39 cellular contexts compared by ENCODE assay signal in the genomic region with DNA sequence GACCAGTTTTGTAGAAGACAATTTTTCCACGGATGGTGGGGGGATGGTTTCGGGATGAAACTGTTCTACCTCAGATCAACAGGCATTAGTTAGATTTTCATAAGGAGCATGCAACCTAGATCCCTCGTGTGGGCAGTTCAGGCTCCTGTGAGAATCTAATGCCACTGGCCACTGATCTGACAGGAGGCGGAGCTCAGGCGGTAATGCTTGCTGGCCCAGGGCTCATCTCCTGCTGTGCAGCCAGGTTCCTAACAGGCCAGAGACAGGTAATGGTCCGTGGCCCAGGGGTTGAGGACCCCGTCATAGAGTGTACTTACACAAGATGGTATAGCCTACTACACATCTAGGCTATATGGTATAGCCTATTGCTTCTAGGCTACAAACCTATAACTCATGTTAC. TPM values are rescaled to one million over a fixed set of nuclear protein-coding genes. Genes with fewer than 3 reads are reported as not detected.
"Had no signal": no experiment of that assay in that cellular context is flagged by ENCODE, and none has a peak within 500 bp of the region (broad histone marks: within the 10 kb centered on the region; RNA-seq: fewer than 3 reads in every experiment).

No MANE protein-coding gene starts in this region.

- H3K4me1 ChIP-seq: adrenal gland, body of pancreas, breast epithelium had no signal

- H3K4me3 ChIP-seq: adrenal gland, body of pancreas, breast epithelium had no signal

- H3K9me3 ChIP-seq: adrenal gland, body of pancreas, breast epithelium had no signal

- H3K36me3 Mint-ChIP-seq: activated CD8-positive, alpha-beta memory T cell treated with anti-CD3 and anti-CD28 coated beads, Interleukin-2, amount 10 ng/mL, durations not matched to agents 7 days and 5 days; activated naive CD4-positive, alpha-beta T cell treated with anti-CD3 and anti-CD28 coated beads, Interleukin-2, amount 50 U/mL, for 72 hours; activated naive CD8-positive, alpha-beta T cell treated with anti-CD3 and anti-CD28 coated beads for 36 hours had no signal

- DNase-seq: activated CD4-positive, alpha-beta memory T cell treated with anti-CD3 and anti-CD28 coated beads, Interleukin-2, amount 10 ng/mL, durations not matched to agents 7 days and 5 days; activated CD4-positive, alpha-beta T cell treated with anti-CD3 and anti-CD28 coated beads for 1 hour; activated CD4-positive, alpha-beta T cell treated with anti-CD3 and anti-CD28 coated beads for 4 hours; activated CD4-positive, alpha-beta T cell treated with anti-CD3 and anti-CD28 coated beads, Interleukin-2, amount 10 ng/mL, durations not matched to agents 7 days and 5 days; activated CD4-positive, alpha-beta T cell treated with anti-CD3 and anti-CD28 coated beads, Interleukin-2, amount 50 U/mL, for 48 hours; activated CD4-positive, CD25-positive, alpha-beta regulatory T cell; activated CD8-positive, alpha-beta memory T cell treated with anti-CD3 and anti-CD28 coated beads for 24 hours; activated CD8-positive, alpha-beta memory T cell treated with anti-CD3 and anti-CD28 coated beads, Interleukin-2, amount 10 ng/mL, durations not matched to agents 7 days and 5 days; activated CD8-positive, alpha-beta memory T cell treated with anti-CD3 and anti-CD28 coated beads, Interleukin-2, amount 50 U/mL, for 48 hours; activated CD8-positive, alpha-beta T cell treated with anti-CD3 and anti-CD28 coated beads, Interleukin-2, amount 10 ng/mL, durations not matched to agents 7 days and 5 days; activated effector memory CD4-positive, alpha-beta T cell treated with anti-CD3 and anti-CD28 coated beads, Interleukin-2, amount 50 U/mL, for 16 hours; activated gamma-delta T cell treated with Interleukin-2 at 50 U/mL for 16 hours; activated naive CD4-positive, alpha-beta T cell; activated naive CD4-positive, alpha-beta T cell treated with anti-CD3 and anti-CD28 coated beads for 36 hours; activated naive CD4-positive, alpha-beta T cell treated with anti-CD3 and anti-CD28 coated beads, Interleukin-2, amount 50 U/mL, for 16 hours; activated naive CD8-positive, alpha-beta T cell treated with anti-CD3 and anti-CD28 coated beads for 36 hours; activated T-cell treated with anti-CD3 and anti-CD28 coated beads, Interleukin-2, amount 50 U/mL, for 24 hours; activated T-cell treated with anti-CD3 and anti-CD28 coated beads, Interleukin-2, amount 50 U/mL, for 48 hours; adrenal gland; amniotic stem cell; aorta; body of pancreas; brain microvascular endothelial cell; central memory CD4-positive, alpha-beta T cell; T-helper 1 cell; T-helper 2 cell; T-helper 9 cell had no signal

- H3K36me3 ChIP-seq: adrenal gland, brain microvascular endothelial cell, breast epithelium had no signal

- H3K27ac ChIP-seq: adrenal gland, body of pancreas, brain microvascular endothelial cell, breast epithelium, VCaP had no signal

- H3K4me3 Mint-ChIP-seq: activated CD4-positive, alpha-beta memory T cell treated with anti-CD3 and anti-CD28 coated beads, Interleukin-2, amount 10 ng/mL, durations not matched to agents 7 days and 5 days; activated CD4-positive, alpha-beta T cell treated with anti-CD3 and anti-CD28 coated beads, Interleukin-2, amount 10 ng/mL, durations not matched to agents 7 days and 5 days; activated CD8-positive, alpha-beta memory T cell treated with anti-CD3 and anti-CD28 coated beads, Interleukin-2, amount 10 ng/mL, durations not matched to agents 7 days and 5 days; activated CD8-positive, alpha-beta T cell treated with anti-CD3 and anti-CD28 coated beads, Interleukin-2, amount 10 ng/mL, durations not matched to agents 7 days and 5 days; activated naive CD4-positive, alpha-beta T cell treated with anti-CD3 and anti-CD28 coated beads for 36 hours; activated naive CD8-positive, alpha-beta T cell treated with anti-CD3 and anti-CD28 coated beads for 36 hours; activated T-cell treated with anti-CD3 and anti-CD28 coated beads, Interleukin-2, amount 50 U/mL, for 24 hours; T-helper 1 cell treated with Interleukin-12 subunit alpha and Interleukin-12 subunit beta and Interleukin-4 antibody, amounts not matched to agents 30 μg/mL and 1 μg/mL, for 36 hours; T-helper 2 cell treated with Interferon-gamma antibody and Interleukin-4, amounts not matched to agents 5 μg/mL and 100 μg/mL, for 36 hours had no signal

- H3K9me3 Mint-ChIP-seq: activated CD4-positive, alpha-beta memory T cell treated with anti-CD3 and anti-CD28 coated beads, Interleukin-2, amount 10 ng/mL, durations not matched to agents 7 days and 5 days; activated CD4-positive, alpha-beta T cell treated with anti-CD3 and anti-CD28 coated beads, Interleukin-2, amount 10 ng/mL, durations not matched to agents 7 days and 5 days; activated naive CD4-positive, alpha-beta T cell treated with anti-CD3 and anti-CD28 coated beads for 36 hours; activated naive CD4-positive, alpha-beta T cell treated with anti-CD3 and anti-CD28 coated beads, Interleukin-2, amount 50 U/mL, for 72 hours; activated T-cell treated with anti-CD3 and anti-CD28 coated beads, Interleukin-2, amount 50 U/mL, for 24 hours; activated T-helper 2 cell treated with anti-CD3 and anti-CD28 coated beads, Interferon-gamma antibody, Interleukin-2, Interleukin-4, amounts not matched to agents 10 μg/mL and 5 μg/mL and 100 μg/mL, durations not matched to agents 14 hours and 24 hours and 36 hours; T-helper 1 cell treated with Interleukin-12 subunit alpha and Interleukin-12 subunit beta and Interleukin-4 antibody, amounts not matched to agents 30 μg/mL and 1 μg/mL, for 36 hours; T-helper 2 cell treated with Interferon-gamma antibody and Interleukin-4, amounts not matched to agents 5 μg/mL and 100 μg/mL, for 36 hours had no signal

- FAIRE-seq: colon, TTC549 had no signal

- H3K27ac Mint-ChIP-seq: activated CD4-positive, alpha-beta memory T cell treated with anti-CD3 and anti-CD28 coated beads, Interleukin-2, amount 10 ng/mL, durations not matched to agents 7 days and 5 days; activated CD4-positive, alpha-beta T cell treated with anti-CD3 and anti-CD28 coated beads, Interleukin-2, amount 10 ng/mL, durations not matched to agents 7 days and 5 days; activated CD8-positive, alpha-beta memory T cell treated with anti-CD3 and anti-CD28 coated beads, Interleukin-2, amount 10 ng/mL, durations not matched to agents 7 days and 5 days; activated CD8-positive, alpha-beta T cell treated with anti-CD3 and anti-CD28 coated beads, Interleukin-2, amount 10 ng/mL, durations not matched to agents 7 days and 5 days; activated naive CD4-positive, alpha-beta T cell treated with anti-CD3 and anti-CD28 coated beads for 36 hours; activated naive CD4-positive, alpha-beta T cell treated with anti-CD3 and anti-CD28 coated beads, Interleukin-2, amount 50 U/mL, for 72 hours; activated naive CD8-positive, alpha-beta T cell treated with anti-CD3 and anti-CD28 coated beads for 36 hours; activated T-cell treated with anti-CD3 and anti-CD28 coated beads, Interleukin-2, amount 50 U/mL, for 24 hours; activated T-helper 2 cell treated with anti-CD3 and anti-CD28 coated beads, Interferon-gamma antibody, Interleukin-2, Interleukin-4, amounts not matched to agents 10 μg/mL and 5 μg/mL and 100 μg/mL, durations not matched to agents 14 hours and 24 hours and 36 hours; T-helper 1 cell treated with Interleukin-12 subunit alpha and Interleukin-12 subunit beta and Interleukin-4 antibody, amounts not matched to agents 30 μg/mL and 1 μg/mL, for 36 hours; T-helper 2 cell treated with Interferon-gamma antibody and Interleukin-4, amounts not matched to agents 5 μg/mL and 100 μg/mL, for 36 hours had no signal

- ATAC-seq: activated CD4-positive, CD25-positive, alpha-beta regulatory T cell treated with anti-CD3 and anti-CD28 coated beads, Interleukin-2, amount 50 U/mL, for 24 hours; activated CD8-positive, alpha-beta memory T cell treated with anti-CD3 and anti-CD28 coated beads, Interleukin-2, amount 10 ng/mL, durations not matched to agents 7 days and 5 days; activated CD8-positive, alpha-beta T cell treated with anti-CD3 and anti-CD28 coated beads, Interleukin-2, amount 10 ng/mL, durations not matched to agents 7 days and 5 days; activated naive CD4-positive, alpha-beta T cell treated with anti-CD3 and anti-CD28 coated beads, Interleukin-2, amount 50 U/mL, for 72 hours; body of pancreas had no signal

- H3K27me3 ChIP-seq: body of pancreas, brain microvascular endothelial cell, breast epithelium had no signal

- H3K27me3 Mint-ChIP-seq: activated CD4-positive, alpha-beta memory T cell treated with anti-CD3 and anti-CD28 coated beads, Interleukin-2, amount 10 ng/mL, durations not matched to agents 7 days and 5 days; activated CD4-positive, alpha-beta T cell treated with anti-CD3 and anti-CD28 coated beads, Interleukin-2, amount 10 ng/mL, durations not matched to agents 7 days and 5 days; activated CD8-positive, alpha-beta memory T cell treated with anti-CD3 and anti-CD28 coated beads, Interleukin-2, amount 10 ng/mL, durations not matched to agents 7 days and 5 days; activated naive CD8-positive, alpha-beta T cell treated with anti-CD3 and anti-CD28 coated beads for 36 hours had no signal

- H3K4me1 Mint-ChIP-seq: activated CD4-positive, alpha-beta memory T cell treated with anti-CD3 and anti-CD28 coated beads, Interleukin-2, amount 10 ng/mL, durations not matched to agents 7 days and 5 days; activated CD4-positive, alpha-beta T cell treated with anti-CD3 and anti-CD28 coated beads, Interleukin-2, amount 10 ng/mL, durations not matched to agents 7 days and 5 days; activated CD8-positive, alpha-beta memory T cell treated with anti-CD3 and anti-CD28 coated beads, Interleukin-2, amount 10 ng/mL, durations not matched to agents 7 days and 5 days; activated naive CD8-positive, alpha-beta T cell treated with anti-CD3 and anti-CD28 coated beads for 36 hours had no signal

RNA-seq across cellular contexts. Expression of a gene that starts 7.0 kb away (rescaled TPM):
- total RNA-seq: activated CD4-positive, alpha-beta memory T cell treated with anti-CD3 and anti-CD28 coated beads, Interleukin-2, amount 10 ng/mL, durations not matched to agents 7 days and 5 days; activated CD4-positive, alpha-beta T cell treated with anti-CD3 and anti-CD28 coated beads, Interleukin-2, amount 10 ng/mL, durations not matched to agents 7 days and 5 days; activated CD8-positive, alpha-beta T cell treated with anti-CD3 and anti-CD28 coated beads, Interleukin-2, amount 10 ng/mL, durations not matched to agents 7 days and 5 days; activated naive CD4-positive, alpha-beta T cell treated with anti-CD3 and anti-CD28 coated beads for 36 hours; activated naive CD4-positive, alpha-beta T cell treated with anti-CD3 and anti-CD28 coated beads, Interleukin-2, amount 50 U/mL, for 72 hours; activated naive CD8-positive, alpha-beta T cell treated with anti-CD3 and anti-CD28 coated beads for 36 hours; activated T-helper 2 cell treated with anti-CD3 and anti-CD28 coated beads, Interferon-gamma antibody, Interleukin-2, Interleukin-4, amounts not matched to agents 10 μg/mL and 5 μg/mL and 100 μg/mL, durations not matched to agents 14 hours and 24 hours and 36 hours; adrenal gland; aorta; astrocyte; breast epithelium; cardiac septum; cerebellum had no signal
- polyA plus RNA-seq: aorta had no signal

RNA-seq across cellular contexts. Expression of a gene that starts 29.4 kb away (rescaled TPM):
- total RNA-seq: activated CD4-positive, alpha-beta memory T cell treated with anti-CD3 and anti-CD28 coated beads, Interleukin-2, amount 10 ng/mL, durations not matched to agents 7 days and 5 days; activated CD4-positive, alpha-beta T cell treated with anti-CD3 and anti-CD28 coated beads, Interleukin-2, amount 10 ng/mL, durations not matched to agents 7 days and 5 days; activated T-helper 2 cell treated with anti-CD3 and anti-CD28 coated beads, Interferon-gamma antibody, Interleukin-2, Interleukin-4, amounts not matched to agents 10 μg/mL and 5 μg/mL and 100 μg/mL, durations not matched to agents 14 hours and 24 hours and 36 hours; aorta; body of pancreas; cardiac septum had no signal
- polyA plus RNA-seq: adrenal gland, aorta had no signal
